In genomic region chr12:56885316-56885715, GRCh38 we compare ENCODE assay signal across 9 cellular contexts. TPM values are rescaled to one million over a fixed set of nuclear protein-coding genes. Genes with fewer than 3 reads are reported as not detected.
"Had no signal": no experiment of that assay in that cellular context is flagged by ENCODE, and none has a peak within 500 bp of the region (broad histone marks: within the 10 kb centered on the region; RNA-seq: fewer than 3 reads in every experiment).

No MANE protein-coding gene starts in this region.

- DNase-seq: GDM1, GF-D8 had no signal

- H3K4me3 ChIP-seq: GM12878 had no signal

- FAIRE-seq: G401.6, GM12878, GM12891, GM12892, GM18507, GM19239 had no signal

- ATAC-seq: GM12878 had no signal

RNA-seq across cellular contexts. Expression of gene SDR9C7, which starts 48.9 kb away (rescaled TPM):
- total RNA-seq: G401, GM12878 had no signal
